34 cellular contexts compared by ENCODE assay signal in genomic region chr16:88875703-88876234, GRCh38. TPM values are rescaled to one million over a fixed set of nuclear protein-coding genes. Genes with fewer than 3 reads are reported as not detected.
"Had no signal": no experiment of that assay in that cellular context is flagged by ENCODE, and none has a peak within 500 bp of the region (broad histone marks: within the 10 kb centered on the region; RNA-seq: fewer than 3 reads in every experiment).

No MANE protein-coding gene starts in this region.

- H3K4me3 ChIP-seq: MG63 had no signal

- H3K4me3 Mint-ChIP-seq: activated CD4-positive, alpha-beta T cell treated with anti-CD3 and anti-CD28 coated beads for 36 hours; activated CD4-positive, alpha-beta T cell treated with anti-CD3 and anti-CD28 coated beads, Interleukin-2, amount 10 ng/mL, durations not matched to agents 7 days and 5 days; activated CD8-positive, alpha-beta T cell treated with anti-CD3 and anti-CD28 coated beads, Interleukin-2, amount 10 ng/mL, durations not matched to agents 7 days and 5 days; activated naive CD8-positive, alpha-beta T cell; activated naive CD8-positive, alpha-beta T cell treated with anti-CD3 and anti-CD28 coated beads, Interleukin-2, amount 50 U/mL, for 24 hours; activated T-cell treated with anti-CD3 and anti-CD28 coated beads, Interleukin-2, amount 50 U/mL, for 24 hours; brain; T-helper 1 cell treated with Interleukin-12 subunit alpha and Interleukin-12 subunit beta and Interleukin-4 antibody, amounts not matched to agents 30 μg/mL and 1 μg/mL, for 36 hours; T-helper 2 cell treated with Interferon-gamma antibody and Interleukin-4, amounts not matched to agents 5 μg/mL and 100 μg/mL, for 36 hours; WTC11 had no signal

- DNase-seq: activated CD4-positive, alpha-beta T cell treated with anti-CD3 and anti-CD28 coated beads for 36 hours; activated CD4-positive, alpha-beta T cell treated with anti-CD3 and anti-CD28 coated beads, Interleukin-2, amount 10 ng/mL, durations not matched to agents 7 days and 5 days; activated CD4-positive, alpha-beta T cell treated with anti-CD3 and anti-CD28 coated beads, Interleukin-2, amount 50 U/mL, for 48 hours; activated CD8-positive, alpha-beta T cell treated with anti-CD3 and anti-CD28 coated beads, Interleukin-2, amount 10 ng/mL, durations not matched to agents 7 days and 5 days; activated gamma-delta T cell; activated naive CD4-positive, alpha-beta T cell treated with Interleukin-2 at 50 U/mL for 16 hours; activated naive CD8-positive, alpha-beta T cell treated with anti-CD3 and anti-CD28 coated beads, Interleukin-2, amount 50 U/mL, for 24 hours; activated T-cell treated with anti-CD3 and anti-CD28 coated beads, Interleukin-2, amount 50 U/mL, for 24 hours; anterior cingulate cortex; caudate nucleus; cerebellar nuclear complex; Karpas-422; MG63; NCI-H1048; NCI-H1105 treated with DMSO at 0.1 percent for 48 hours; NCI-H1436; NCI-H1694; NCI-H2029; NCI-H345; NCI-H524 treated with DMSO at 0.1 percent for 48 hours; PC-3; SIG-M5 had no signal

- H3K27ac Mint-ChIP-seq: activated CD4-positive, alpha-beta T cell treated with anti-CD3 and anti-CD28 coated beads for 36 hours; activated CD4-positive, alpha-beta T cell treated with anti-CD3 and anti-CD28 coated beads, Interleukin-2, amount 10 ng/mL, durations not matched to agents 7 days and 5 days; activated CD8-positive, alpha-beta T cell treated with anti-CD3 and anti-CD28 coated beads, Interleukin-2, amount 10 ng/mL, durations not matched to agents 7 days and 5 days; activated naive CD8-positive, alpha-beta T cell; activated naive CD8-positive, alpha-beta T cell treated with anti-CD3 and anti-CD28 coated beads, Interleukin-2, amount 50 U/mL, for 24 hours; activated T-cell treated with anti-CD3 and anti-CD28 coated beads, Interleukin-2, amount 50 U/mL, for 24 hours; activated T-helper 2 cell treated with anti-CD3 and anti-CD28 coated beads, Interferon-gamma antibody, Interleukin-2, Interleukin-4, amounts not matched to agents 10 μg/mL and 5 μg/mL and 100 μg/mL, durations not matched to agents 14 hours and 24 hours and 36 hours; brain; T-helper 1 cell treated with Interleukin-12 subunit alpha and Interleukin-12 subunit beta and Interleukin-4 antibody, amounts not matched to agents 30 μg/mL and 1 μg/mL, for 36 hours; T-helper 2 cell treated with Interferon-gamma antibody and Interleukin-4, amounts not matched to agents 5 μg/mL and 100 μg/mL, for 36 hours had no signal

- H3K4me1 Mint-ChIP-seq: activated CD4-positive, alpha-beta T cell treated with anti-CD3 and anti-CD28 coated beads, Interleukin-2, amount 10 ng/mL, durations not matched to agents 7 days and 5 days; WTC11 had no signal

- H3K9me3 Mint-ChIP-seq: activated CD4-positive, alpha-beta T cell treated with anti-CD3 and anti-CD28 coated beads, Interleukin-2, amount 10 ng/mL, durations not matched to agents 7 days and 5 days; activated naive CD8-positive, alpha-beta T cell treated with anti-CD3 and anti-CD28 coated beads, Interleukin-2, amount 50 U/mL, for 24 hours; activated T-cell treated with anti-CD3 and anti-CD28 coated beads, Interleukin-2, amount 50 U/mL, for 24 hours; activated T-helper 2 cell treated with anti-CD3 and anti-CD28 coated beads, Interferon-gamma antibody, Interleukin-2, Interleukin-4, amounts not matched to agents 10 μg/mL and 5 μg/mL and 100 μg/mL, durations not matched to agents 14 hours and 24 hours and 36 hours; brain; T-helper 1 cell treated with Interleukin-12 subunit alpha and Interleukin-12 subunit beta and Interleukin-4 antibody, amounts not matched to agents 30 μg/mL and 1 μg/mL, for 36 hours; T-helper 2 cell treated with Interferon-gamma antibody and Interleukin-4, amounts not matched to agents 5 μg/mL and 100 μg/mL, for 36 hours; WTC11 had no signal

- ATAC-seq: activated CD4-positive, alpha-beta T cell treated with anti-CD3 and anti-CD28 coated beads for 36 hours; activated CD4-positive, CD25-positive, alpha-beta regulatory T cell treated with anti-CD3 and anti-CD28 coated beads, Interleukin-2, amount 50 U/mL, for 24 hours; activated CD8-positive, alpha-beta T cell treated with anti-CD3 and anti-CD28 coated beads, Interleukin-2, amount 10 ng/mL, durations not matched to agents 7 days and 5 days; activated naive CD8-positive, alpha-beta T cell treated with anti-CD3 and anti-CD28 coated beads, Interleukin-2, amount 50 U/mL, for 24 hours; PC-3; Right ventricle myocardium inferior; WTC11 had no signal

- H3K27me3 ChIP-seq: MG63 had no signal

- H3K36me3 Mint-ChIP-seq: activated naive CD8-positive, alpha-beta T cell; WTC11 had no signal

- H3K9me3 ChIP-seq: MG63 had no signal

- H3K36me3 ChIP-seq: MG63 had no signal

- H3K27ac ChIP-seq: RWPE1 had no signal

RNA-seq across cellular contexts. Expression of gene PABPN1L, which starts 9.3 kb away (rescaled TPM):
- total RNA-seq: activated CD4-positive, alpha-beta T cell treated with anti-CD3 and anti-CD28 coated beads for 36 hours; activated CD4-positive, alpha-beta T cell treated with anti-CD3 and anti-CD28 coated beads, Interleukin-2, amount 10 ng/mL, durations not matched to agents 7 days and 5 days; activated CD8-positive, alpha-beta T cell treated with anti-CD3 and anti-CD28 coated beads, Interleukin-2, amount 10 ng/mL, durations not matched to agents 7 days and 5 days; activated T-helper 2 cell treated with anti-CD3 and anti-CD28 coated beads, Interferon-gamma antibody, Interleukin-2, Interleukin-4, amounts not matched to agents 10 μg/mL and 5 μg/mL and 100 μg/mL, durations not matched to agents 14 hours and 24 hours and 36 hours; bronchial epithelial cell; NCI-H460; PC-3; Right ventricle myocardium inferior; SK-MEL-5; WTC11 had no signal
